ENCODE assay signal across 8 cellular contexts in genomic region chr3:56683122-56683817, GRCh38. TPM values are rescaled to one million over a fixed set of nuclear protein-coding genes. Genes with fewer than 3 reads are reported as not detected.
A peak's percentile ranks its signal among the peaks of the same experiment; 100 is the strongest.
DNase-seq lines count a peak whose midpoint lies in the region; ATAC-seq and TF ChIP-seq lines count a peak whose summit lies in the region.

A gene with protein sequence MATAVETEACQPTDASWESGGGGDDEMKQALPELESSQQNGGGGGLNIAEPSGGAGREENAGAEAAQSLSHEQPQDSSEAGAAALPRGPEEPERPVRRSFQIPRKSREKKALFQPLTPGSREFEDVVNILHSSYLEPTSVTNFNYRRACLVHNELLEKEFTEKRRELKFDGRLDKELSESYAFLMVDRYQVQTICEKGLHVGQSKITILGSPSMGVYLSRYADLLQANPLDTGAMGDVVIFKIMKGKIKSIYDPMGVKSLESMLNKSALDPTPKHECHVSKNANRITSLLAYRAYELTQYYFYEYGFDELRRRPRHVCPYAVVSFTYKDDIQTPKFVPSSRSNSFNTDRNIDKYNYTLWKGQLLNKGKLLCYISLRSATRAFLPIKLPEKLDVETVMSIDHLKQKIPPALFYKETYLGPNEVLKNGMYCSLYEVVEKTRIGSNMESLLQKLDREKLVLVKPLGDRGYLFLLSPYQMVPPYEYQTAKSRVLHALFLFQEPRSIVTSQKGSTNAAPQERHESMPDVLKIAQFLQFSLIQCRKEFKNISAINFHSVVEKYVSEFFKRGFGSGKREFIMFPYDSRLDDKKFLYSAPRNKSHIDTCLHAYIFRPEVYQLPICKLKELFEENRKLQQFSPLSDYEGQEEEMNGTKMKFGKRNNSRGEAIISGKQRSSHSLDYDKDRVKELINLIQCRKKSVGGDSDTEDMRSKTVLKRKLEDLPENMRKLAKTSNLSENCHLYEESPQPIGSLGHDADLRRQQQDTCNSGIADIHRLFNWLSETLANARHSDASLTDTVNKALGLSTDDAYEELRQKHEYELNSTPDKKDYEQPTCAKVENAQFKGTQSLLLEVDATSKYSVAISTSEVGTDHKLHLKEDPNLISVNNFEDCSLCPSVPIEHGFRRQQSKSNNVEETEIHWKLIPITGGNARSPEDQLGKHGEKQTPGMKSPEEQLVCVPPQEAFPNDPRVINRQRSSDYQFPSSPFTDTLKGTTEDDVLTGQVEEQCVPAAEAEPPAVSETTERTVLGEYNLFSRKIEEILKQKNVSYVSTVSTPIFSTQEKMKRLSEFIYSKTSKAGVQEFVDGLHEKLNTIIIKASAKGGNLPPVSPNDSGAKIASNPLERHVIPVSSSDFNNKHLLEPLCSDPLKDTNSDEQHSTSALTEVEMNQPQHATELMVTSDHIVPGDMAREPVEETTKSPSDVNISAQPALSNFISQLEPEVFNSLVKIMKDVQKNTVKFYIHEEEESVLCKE (N-terminal part only) (minus strand): TSS chr3:56683265. CDS start chr3:56683006, 259 bp downstream.

- peak within 1 kb of the TSS; percentile 95 for H3K27ac Mint-ChIP-seq in activated naive CD8-positive, alpha-beta T cell
- peak within 1 kb of the TSS; percentile 97 for H3K27ac Mint-ChIP-seq in osteocyte (ENCODE audit: unreplicated experiment)

- H3K27ac ChIP-seq in testis, result peak within 1 kb of the TSS; percentile 99 to 100

- peak within 1 kb of the TSS; percentile 95 for H3K4me3 Mint-ChIP-seq in activated naive CD8-positive, alpha-beta T cell
- peak within 1 kb of the TSS; percentile 94 for H3K4me3 Mint-ChIP-seq in osteocyte (ENCODE audit: unreplicated experiment)

- H3K4me3 ChIP-seq in testis, result peak within 1 kb of the TSS; percentile 83 to 90

- no peaks in the 10 kb centered on the region for H3K27me3 Mint-ChIP-seq in activated naive CD8-positive, alpha-beta T cell
- H3K27me3 Mint-ChIP-seq in osteocyte (ENCODE audit: unreplicated experiment), result no peaks in the 10 kb centered on the region

- H3K27me3 ChIP-seq in testis, result no peaks in the 10 kb centered on the region

- TF ChIP-seq POLR2A in testis (IDR thresholded peaks at IDR 0.05), result peak; percentile 28

- peaks cover 13% of the 10 kb centered on the region for H3K36me3 Mint-ChIP-seq in activated naive CD8-positive, alpha-beta T cell
- H3K36me3 Mint-ChIP-seq in osteocyte (ENCODE audit: unreplicated experiment), result peaks cover 19% of the 10 kb centered on the region

- peak; percentile 79 for DNase-seq in EL
- DNase-seq in KBM-7, result peak; percentile 82
- DNase-seq in SKM-1 (lab: John Stamatoyannopoulos, UW; ENCODE audit: unreplicated experiment), result peak; percentile 27
- peak; percentile 83 for DNase-seq in glomerular visceral epithelial cell (ENCODE audit: extremely low spot score)
- peak; percentile 90 for DNase-seq in osteocyte (ENCODE audit: extremely low spot score, unreplicated experiment)
- DNase-seq in testis, result peak; percentile 86

- no peaks in the 10 kb centered on the region for H3K9me3 ChIP-seq in testis

- 29 to 47% methylated on average over 17 to 35 of the region's 68 CpGs for WGBS in testis, 2 donors

- in situ Hi-C loops in KBM-7 (cut with MboI; ENCODE audit: low pct_unique_long_range_greater_than_20kb, low sequenced_read_pairs), result no loop called here

- TF ChIP-seq CTCF in osteocyte (IDR thresholded peaks at IDR 0.05) (no peak), testis (IDR thresholded peaks at IDR 0.05) (no peak)

- peaks cover 12% of the 10 kb centered on the region for H3K4me1 ChIP-seq in testis

- peaks cover 39% of the 10 kb centered on the region for H3K4me1 Mint-ChIP-seq in activated naive CD8-positive, alpha-beta T cell (ENCODE audit: low read depth)
- H3K4me1 Mint-ChIP-seq in osteocyte (ENCODE audit: unreplicated experiment), result peaks cover 29% of the 10 kb centered on the region

- intact Hi-C loops in testis (cut with DNase I; ENCODE audit: low total_unique reads), result no loop called here

- H3K36me3 ChIP-seq in testis (ENCODE audit: low read depth, missing control alignments), result no peaks in the 10 kb centered on the region

- ATAC-seq in GM21576 (IDR thresholded peaks at IDR 0.05; ENCODE audit: unreplicated experiment), result peak; percentile 79

- H3K9me3 Mint-ChIP-seq in activated naive CD8-positive, alpha-beta T cell (ENCODE audit: low read depth), result no peaks in the 10 kb centered on the region
- peaks cover 4% of the 10 kb centered on the region for H3K9me3 Mint-ChIP-seq in osteocyte (ENCODE audit: unreplicated experiment)

RNA-seq across cellular contexts. Expression of the gene that starts here (rescaled TPM):
- total RNA-seq in osteocyte (60.2 and 65.9 TPM in 2 replicates), testis (10 to 100 TPM; 90.7 to 96.9 TPM)
- 60.7 TPM for polyA plus RNA-seq in testis (ENCODE audit: insufficient read depth, low read depth, low replicate concordance)

Comparison
In these comparisons a context has a peak if more than half of its experiments do, and no peak if none do; other contexts are left out.
1. Peak in every context shown above with its lines: DNase-seq, ATAC-seq, H3K4me3 ChIP-seq and H3K27ac ChIP-seq.
2. DNase-seq: peak in every context shown above with its lines; median percentile 90 in osteocyte; 86 in testis; 83 in glomerular visceral epithelial cell; 82 in KBM-7; 79 in EL; 27 in SKM-1.